In the genomic region with DNA sequence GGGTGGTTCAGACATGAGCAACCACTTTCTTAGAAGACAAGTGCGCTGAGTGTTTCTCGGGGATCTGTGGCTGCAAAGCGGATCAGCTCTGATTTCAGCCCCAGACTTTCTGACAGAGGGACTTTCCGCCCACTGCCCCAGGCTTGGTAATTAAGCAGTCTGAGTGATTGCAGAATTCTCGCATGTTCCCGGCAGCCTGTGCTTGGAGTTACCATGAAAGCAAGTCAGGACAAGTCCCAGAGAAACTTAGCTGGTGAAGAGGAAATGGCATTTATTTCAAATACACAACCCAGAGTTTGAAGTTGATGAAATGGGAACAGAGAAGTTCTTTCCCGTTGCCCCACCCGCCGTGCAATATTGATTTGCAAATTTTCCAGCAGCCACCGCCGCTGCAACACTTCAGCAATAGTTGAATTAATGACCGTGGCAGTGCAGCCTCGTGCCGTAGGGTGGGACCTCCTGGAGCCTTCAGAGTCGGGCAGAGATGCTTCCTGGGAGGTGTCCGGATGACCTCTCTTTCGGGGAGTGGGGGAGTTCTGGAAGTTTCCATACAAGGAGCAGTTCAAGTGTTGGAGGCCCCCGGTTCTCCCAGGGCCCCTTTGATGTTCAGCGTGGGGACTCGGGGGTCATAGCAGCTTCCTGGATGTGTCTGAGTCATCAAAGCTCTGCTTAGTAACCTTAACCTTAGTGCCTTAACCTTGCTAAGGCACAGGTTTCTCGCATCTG, we compare ENCODE assay signal across 1 cellular context.
TF ChIP-seq lines count a peak whose summit lies in the region.

No MANE protein-coding gene starts in this region.

TF ChIP-seq in WTC11, 78 proteins besides CTCF, POLR2A, EP300 and RAD21 (continued from another document):
- TF ChIP-seq ATF6 (CRISPR knock-in tag; IDR thresholded peaks at IDR 0.05) (no peak), ATF3 (CRISPR knock-in tag; conservative IDR thresholded peaks at IDR 0.05) (no peak), NFATC4 (CRISPR knock-in tag; IDR thresholded peaks at IDR 0.05) (no peak), NR3C1 (CRISPR knock-in tag; conservative IDR thresholded peaks at IDR 0.05; ENCODE audit: low read depth) (0 out of 2 replicates have a peak, but pooled peaks have one; percentile 22), MYBL2 (CRISPR knock-in tag; IDR thresholded peaks at IDR 0.05) (no peak), TEAD1 (CRISPR knock-in tag; IDR thresholded peaks at IDR 0.05) (peak; percentile 66; the same call in 1 of the 2 replicates), ETV6 (CRISPR knock-in tag; IDR thresholded peaks at IDR 0.05) (peak; percentile 76), ERG (CRISPR knock-in tag; IDR thresholded peaks at IDR 0.05) (no peak), PRRX2 (CRISPR knock-in tag; IDR thresholded peaks at IDR 0.05) (no peak), FOXK1 (CRISPR knock-in tag; IDR thresholded peaks at IDR 0.05) (no peak; the same call in 1 of the 2 replicates), MXD4 (CRISPR knock-in tag; IDR thresholded peaks at IDR 0.05; ENCODE audit: borderline replicate concordance) (no peak), ZNF121 (CRISPR knock-in tag; IDR thresholded peaks at IDR 0.05) (no peak), JAZF1 (CRISPR knock-in tag; IDR thresholded peaks at IDR 0.05) (no peak), E2F1 (CRISPR knock-in tag; IDR thresholded peaks at IDR 0.05) (no peak), EMX1 (CRISPR knock-in tag; IDR thresholded peaks at IDR 0.05) (no peak), CBFB (CRISPR knock-in tag; IDR thresholded peaks at IDR 0.05; ENCODE audit: low read depth) (no peak), TP53 (CRISPR knock-in tag; IDR thresholded peaks at IDR 0.05) (peak; percentile 73; the same call in 1 of the 2 replicates)
- TF ChIP-seq, protein P1, sequence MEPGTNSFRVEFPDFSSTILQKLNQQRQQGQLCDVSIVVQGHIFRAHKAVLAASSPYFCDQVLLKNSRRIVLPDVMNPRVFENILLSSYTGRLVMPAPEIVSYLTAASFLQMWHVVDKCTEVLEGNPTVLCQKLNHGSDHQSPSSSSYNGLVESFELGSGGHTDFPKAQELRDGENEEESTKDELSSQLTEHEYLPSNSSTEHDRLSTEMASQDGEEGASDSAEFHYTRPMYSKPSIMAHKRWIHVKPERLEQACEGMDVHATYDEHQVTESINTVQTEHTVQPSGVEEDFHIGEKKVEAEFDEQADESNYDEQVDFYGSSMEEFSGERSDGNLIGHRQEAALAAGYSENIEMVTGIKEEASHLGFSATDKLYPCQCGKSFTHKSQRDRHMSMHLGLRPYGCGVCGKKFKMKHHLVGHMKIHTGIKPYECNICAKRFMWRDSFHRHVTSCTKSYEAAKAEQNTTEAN (CRISPR knock-in tag; IDR thresholded peaks at IDR 0.05), result 0 out of 2 replicates have a peak, but pooled peaks have one; percentile 37
- TF ChIP-seq, protein P2, sequence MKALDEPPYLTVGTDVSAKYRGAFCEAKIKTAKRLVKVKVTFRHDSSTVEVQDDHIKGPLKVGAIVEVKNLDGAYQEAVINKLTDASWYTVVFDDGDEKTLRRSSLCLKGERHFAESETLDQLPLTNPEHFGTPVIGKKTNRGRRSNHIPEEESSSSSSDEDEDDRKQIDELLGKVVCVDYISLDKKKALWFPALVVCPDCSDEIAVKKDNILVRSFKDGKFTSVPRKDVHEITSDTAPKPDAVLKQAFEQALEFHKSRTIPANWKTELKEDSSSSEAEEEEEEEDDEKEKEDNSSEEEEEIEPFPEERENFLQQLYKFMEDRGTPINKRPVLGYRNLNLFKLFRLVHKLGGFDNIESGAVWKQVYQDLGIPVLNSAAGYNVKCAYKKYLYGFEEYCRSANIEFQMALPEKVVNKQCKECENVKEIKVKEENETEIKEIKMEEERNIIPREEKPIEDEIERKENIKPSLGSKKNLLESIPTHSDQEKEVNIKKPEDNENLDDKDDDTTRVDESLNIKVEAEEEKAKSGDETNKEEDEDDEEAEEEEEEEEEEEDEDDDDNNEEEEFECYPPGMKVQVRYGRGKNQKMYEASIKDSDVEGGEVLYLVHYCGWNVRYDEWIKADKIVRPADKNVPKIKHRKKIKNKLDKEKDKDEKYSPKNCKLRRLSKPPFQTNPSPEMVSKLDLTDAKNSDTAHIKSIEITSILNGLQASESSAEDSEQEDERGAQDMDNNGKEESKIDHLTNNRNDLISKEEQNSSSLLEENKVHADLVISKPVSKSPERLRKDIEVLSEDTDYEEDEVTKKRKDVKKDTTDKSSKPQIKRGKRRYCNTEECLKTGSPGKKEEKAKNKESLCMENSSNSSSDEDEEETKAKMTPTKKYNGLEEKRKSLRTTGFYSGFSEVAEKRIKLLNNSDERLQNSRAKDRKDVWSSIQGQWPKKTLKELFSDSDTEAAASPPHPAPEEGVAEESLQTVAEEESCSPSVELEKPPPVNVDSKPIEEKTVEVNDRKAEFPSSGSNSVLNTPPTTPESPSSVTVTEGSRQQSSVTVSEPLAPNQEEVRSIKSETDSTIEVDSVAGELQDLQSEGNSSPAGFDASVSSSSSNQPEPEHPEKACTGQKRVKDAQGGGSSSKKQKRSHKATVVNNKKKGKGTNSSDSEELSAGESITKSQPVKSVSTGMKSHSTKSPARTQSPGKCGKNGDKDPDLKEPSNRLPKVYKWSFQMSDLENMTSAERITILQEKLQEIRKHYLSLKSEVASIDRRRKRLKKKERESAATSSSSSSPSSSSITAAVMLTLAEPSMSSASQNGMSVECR (CRISPR knock-in tag; IDR thresholded peaks at IDR 0.05; ENCODE audit: borderline replicate concordance), result no peak
- TF ChIP-seq, protein P3, sequence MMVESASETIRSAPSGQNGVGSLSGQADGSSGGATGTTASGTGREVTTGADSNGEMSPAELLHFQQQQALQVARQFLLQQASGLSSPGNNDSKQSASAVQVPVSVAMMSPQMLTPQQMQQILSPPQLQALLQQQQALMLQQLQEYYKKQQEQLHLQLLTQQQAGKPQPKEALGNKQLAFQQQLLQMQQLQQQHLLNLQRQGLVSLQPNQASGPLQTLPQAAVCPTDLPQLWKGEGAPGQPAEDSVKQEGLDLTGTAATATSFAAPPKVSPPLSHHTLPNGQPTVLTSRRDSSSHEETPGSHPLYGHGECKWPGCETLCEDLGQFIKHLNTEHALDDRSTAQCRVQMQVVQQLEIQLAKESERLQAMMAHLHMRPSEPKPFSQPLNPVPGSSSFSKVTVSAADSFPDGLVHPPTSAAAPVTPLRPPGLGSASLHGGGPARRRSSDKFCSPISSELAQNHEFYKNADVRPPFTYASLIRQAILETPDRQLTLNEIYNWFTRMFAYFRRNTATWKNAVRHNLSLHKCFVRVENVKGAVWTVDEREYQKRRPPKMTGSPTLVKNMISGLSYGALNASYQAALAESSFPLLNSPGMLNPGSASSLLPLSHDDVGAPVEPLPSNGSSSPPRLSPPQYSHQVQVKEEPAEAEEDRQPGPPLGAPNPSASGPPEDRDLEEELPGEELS (CRISPR knock-in tag; IDR thresholded peaks at IDR 0.05), result no peak
- TF ChIP-seq, protein P4, sequence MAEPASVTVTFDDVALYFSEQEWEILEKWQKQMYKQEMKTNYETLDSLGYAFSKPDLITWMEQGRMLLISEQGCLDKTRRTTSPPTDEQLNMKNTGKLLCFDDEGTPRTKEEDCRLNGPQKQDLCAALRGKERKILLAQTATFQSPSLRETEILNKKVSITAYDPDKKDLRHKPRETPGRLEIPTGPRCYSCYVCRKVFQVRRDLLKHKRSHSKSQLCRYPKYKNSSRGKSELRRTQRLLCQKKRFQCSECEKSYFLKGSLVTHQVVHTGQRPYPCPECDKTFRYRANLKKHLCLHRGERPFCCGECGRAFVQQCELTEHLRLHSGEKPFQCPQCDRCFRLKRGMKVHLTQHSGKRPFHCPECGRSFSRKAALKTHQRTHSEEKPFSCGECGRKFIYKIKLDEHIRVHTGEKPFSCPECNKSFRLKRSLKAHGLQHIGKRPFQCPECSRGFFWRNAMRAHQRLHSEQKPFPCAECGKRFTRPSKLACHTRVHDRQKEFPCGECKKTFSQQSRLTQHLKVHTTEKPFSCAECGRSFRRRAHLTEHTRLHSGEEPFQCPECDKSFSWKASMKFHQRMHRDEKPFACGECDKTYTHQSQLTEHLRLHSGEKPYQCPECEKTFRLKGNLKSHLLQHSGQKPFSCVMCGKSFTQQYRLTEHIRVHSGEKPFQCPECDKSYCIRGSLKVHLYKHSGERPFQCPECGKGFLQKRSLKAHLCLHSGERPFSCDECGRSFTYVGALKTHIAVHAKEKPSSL (CRISPR knock-in tag; conservative IDR thresholded peaks at IDR 0.05), result no peak
TF ChIP-seq in WTC11: peak in this region for 7.
